Comparison of ENCODE assay signal across 16 cellular contexts in the genomic region with DNA sequence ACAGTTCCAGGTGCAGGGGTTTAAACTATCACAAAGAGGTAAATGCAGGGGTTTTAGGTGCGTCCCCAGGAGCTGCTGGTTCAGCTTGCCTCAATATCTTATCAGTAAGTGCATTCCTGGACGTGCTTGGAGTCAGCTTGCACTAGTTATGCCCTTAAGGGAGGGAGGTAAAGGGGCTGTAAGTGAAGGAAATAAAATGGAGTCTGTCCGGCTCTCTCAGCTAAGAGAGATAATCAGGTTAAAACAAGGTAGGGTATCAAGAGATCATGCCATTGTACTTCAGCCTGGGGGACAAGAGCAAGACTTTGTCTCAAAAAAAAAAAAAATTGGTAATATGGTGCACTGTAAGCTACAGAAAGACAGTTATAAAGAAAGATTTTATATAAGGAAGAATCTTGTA.
DNase-seq lines count a peak whose midpoint lies in the region; ATAC-seq, FAIRE-seq and TF ChIP-seq lines count a peak whose summit lies in the region.
"Had no signal": no experiment of that assay in that cellular context is flagged by ENCODE, and none has a peak within 500 bp of the region (broad histone marks: within the 10 kb centered on the region; RNA-seq: fewer than 3 reads in every experiment).

No MANE protein-coding gene starts in this region.

- H3K9ac ChIP-seq in K562 (ENCODE audit: insufficient read depth in 1 of 2, low read depth in 2 of 2, low read length in 2 of 2) = no peak overlapping the region

- in situ Hi-C loops in K562 (cut with MboI) = no loop called here

- no peak for FAIRE-seq in K562 (lab: Jason Lieb, UNC)
- FAIRE-seq: A549, GM12892 had no signal

- WGBS in K562 (ENCODE audit: insufficient coverage, low coverage, missing lambda C conversion rate) = 17% methylated on average over 3 of the region's 3 CpGs

- no peaks in the 10 kb centered on the region for H3K9me1 ChIP-seq in K562 (ENCODE audit: control insufficient read depth, insufficient read depth, low read length)

- no peaks in the 10 kb centered on the region for H3K27me3 Mint-ChIP-seq in mesothelial cell of epicardium (ENCODE audit: low read depth)

- H3K4me3 Mint-ChIP-seq in mesothelial cell of epicardium = peak overlapping the region; percentile 54
- H3K4me3 Mint-ChIP-seq: CD14-positive monocyte; CD8-positive, alpha-beta memory T cell; H9 had no signal

- no peak for TF ChIP-seq CTCF in cardiac muscle cell (IDR thresholded peaks at IDR 0.05; ENCODE audit: low read depth, low read length)
- no peak for TF ChIP-seq CTCF in K562 (IDR thresholded peaks at IDR 0.05 in 2 of 3, conservative IDR thresholded peaks at IDR 0.05 in 1 of 3; ENCODE audit: insufficient read depth in 2 of 3, low read depth in 1 of 3, low read length in 3 of 3)
- no peak for TF ChIP-seq CTCF in mesothelial cell of epicardium (IDR thresholded peaks at IDR 0.05; ENCODE audit: unreplicated experiment)

- H3K27ac ChIP-seq in cardiac muscle cell (peak overlapping the region; percentile 83), K562 (ENCODE audit: extremely low read depth, low read depth, low read length) (no peak overlapping the region)
- H3K27ac ChIP-seq: A549 had no signal

- no peaks in the 10 kb centered on the region for H3K36me3 ChIP-seq in cardiac muscle cell
- no peaks in the 10 kb centered on the region for H3K36me3 ChIP-seq in K562 (ENCODE audit: control insufficient read depth, insufficient read depth, low read length)

- H2AFZ ChIP-seq in K562 (ENCODE audit: low read depth, low read length) = peak overlapping the region; percentile 33; the same call in 1 of the 2 replicates

- TF ChIP-seq EP300 in K562 (IDR thresholded peaks at IDR 0.05; ENCODE audit: low read length) = no peak

- H3K27ac Mint-ChIP-seq in mesothelial cell of epicardium = peak overlapping the region; percentile 94
- H3K27ac Mint-ChIP-seq: CD14-positive monocyte, H9 had no signal

- DNase-seq in cardiac muscle cell (ENCODE audit: low read depth in 1 of 2, low spot score in 1 of 2) (peak in 1 of 2 donors; percentile 27), Right ventricle myocardium superior (no peak), K562 (ENCODE audit: extremely low read depth in 1 of 4, low spot score in 3 of 4) (peak in 1 of 4 experiments; percentile 18), mesothelial cell of epicardium (ENCODE audit: low spot score in 2 of 2, unreplicated experiment in 2 of 2) (no peak), Ammon's horn (ENCODE audit: low spot score) (no peak), KG1 (lab: John Stamatoyannopoulos, UW) (no peak)
- no peak for DNase-seq in activated naive CD4-positive, alpha-beta T cell treated with Interleukin-2 at 50 U/mL for 16 hours
- DNase-seq: Caco-2, DND-41, GDM1, GOT3, H9 had no signal

- CTCF ChIA-PET in K562 (lab: Yijun Ruan, JAX; ENCODE audit: low intra/inter-chr PET ratio) = interaction anchor here (0.6 kb wide), 1 partner anchor 437 kb away, joined by 7 read pairs; no protein-coding TSS in a partner anchor

- peaks cover 25% of the 10 kb centered on the region for H3K4me1 ChIP-seq in cardiac muscle cell (ENCODE audit: low read depth)
- peaks cover 11 to 17% of the 10 kb centered on the region in 2 experiments for H3K4me1 ChIP-seq in K562 (replicated peaks in 1 of 2; ENCODE audit: control insufficient read depth in 2 of 2, insufficient read depth in 2 of 2, low read length in 2 of 2)
- H3K4me1 ChIP-seq: A549, Caco-2 had no signal

- peaks cover 39% of the 10 kb centered on the region for H3K4me1 Mint-ChIP-seq in mesothelial cell of epicardium
- H3K4me1 Mint-ChIP-seq: CD14-positive monocyte; CD8-positive, alpha-beta memory T cell had no signal

- no peaks in the 10 kb centered on the region for H4K20me1 ChIP-seq in K562 (replicated peaks; ENCODE audit: control insufficient read depth, insufficient read depth, low read length)

- no peak for TF ChIP-seq POLR2A in K562 (conservative IDR thresholded peaks at IDR 0.05)

- H3K9me3 ChIP-seq in cardiac muscle cell (ENCODE audit: low read depth) = no peaks in the 10 kb centered on the region
- H3K9me3 ChIP-seq in K562 (replicated peaks; ENCODE audit: control insufficient read depth, insufficient read depth, low read depth, low read length) = no peaks in the 10 kb centered on the region; the same call in 1 of the 2 replicates
- H3K9me3 ChIP-seq: A549, Caco-2 had no signal

- H3K9me3 Mint-ChIP-seq in mesothelial cell of epicardium = peaks cover 13% of the 10 kb centered on the region
- H3K9me3 Mint-ChIP-seq: CD8-positive, alpha-beta memory T cell had no signal

- H3K79me2 ChIP-seq in K562 (ENCODE audit: control insufficient read depth, insufficient read depth, low read length) = no peaks in the 10 kb centered on the region

- no peak for TF ChIP-seq RAD21 in K562 (CRISPR knock-in tag; conservative IDR thresholded peaks at IDR 0.05 in 1 of 2, IDR thresholded peaks at IDR 0.05 in 1 of 2)

- intact Hi-C loops in Right ventricle myocardium superior (cut with DNase I) (loop anchor here (5.0 to 10.0 kb wide), 2 partner anchors 215 to 493 kb away; no protein-coding TSS in a partner anchor), K562 (cut with micrococcal nuclease) (loop anchor here (5.0 to 10.0 kb wide), 4 partner anchors 95 to 847 kb away; partner anchors contain the start of gene ZNF429)

- BruUV-seq in K562 (replicated peaks; lab: Mats Ljungman, UMichigan) = no TSS peak

- POLR2A ChIA-PET in K562 (lab: Yijun Ruan, JAX) = interaction anchor here (0.7 kb wide), 1 partner anchor 21 kb away, joined by 3 read pairs; no protein-coding TSS in a partner anchor

- ATAC-seq in Right ventricle myocardium superior (ENCODE audit: poor library complexity) = no peak
- no peak for ATAC-seq in K562
- ATAC-seq: A549 had no signal

- no peak overlapping the region for H3K4me2 ChIP-seq in K562 (ENCODE audit: insufficient read depth, low read length)
- H3K4me2 ChIP-seq: A549 had no signal

- no peak overlapping the region for H3K4me3 ChIP-seq in cardiac muscle cell
- no peak overlapping the region for H3K4me3 ChIP-seq in K562
- H3K4me3 ChIP-seq: A549 had no signal

- no peaks in the 10 kb centered on the region for H3K27me3 ChIP-seq in cardiac muscle cell
- no peaks in the 10 kb centered on the region for H3K27me3 ChIP-seq in K562 (ENCODE audit: control insufficient read depth in 2 of 2, insufficient read depth in 2 of 2, low read length in 2 of 2)

- H3K36me3 Mint-ChIP-seq in mesothelial cell of epicardium = no peaks in the 10 kb centered on the region
- H3K36me3 Mint-ChIP-seq: CD14-positive monocyte; CD8-positive, alpha-beta memory T cell had no signal

TF ChIP-seq in K562, 482 proteins besides CTCF, POLR2A, EP300 and RAD21 (continues in another document):
- TF ChIP-seq, protein P1, sequence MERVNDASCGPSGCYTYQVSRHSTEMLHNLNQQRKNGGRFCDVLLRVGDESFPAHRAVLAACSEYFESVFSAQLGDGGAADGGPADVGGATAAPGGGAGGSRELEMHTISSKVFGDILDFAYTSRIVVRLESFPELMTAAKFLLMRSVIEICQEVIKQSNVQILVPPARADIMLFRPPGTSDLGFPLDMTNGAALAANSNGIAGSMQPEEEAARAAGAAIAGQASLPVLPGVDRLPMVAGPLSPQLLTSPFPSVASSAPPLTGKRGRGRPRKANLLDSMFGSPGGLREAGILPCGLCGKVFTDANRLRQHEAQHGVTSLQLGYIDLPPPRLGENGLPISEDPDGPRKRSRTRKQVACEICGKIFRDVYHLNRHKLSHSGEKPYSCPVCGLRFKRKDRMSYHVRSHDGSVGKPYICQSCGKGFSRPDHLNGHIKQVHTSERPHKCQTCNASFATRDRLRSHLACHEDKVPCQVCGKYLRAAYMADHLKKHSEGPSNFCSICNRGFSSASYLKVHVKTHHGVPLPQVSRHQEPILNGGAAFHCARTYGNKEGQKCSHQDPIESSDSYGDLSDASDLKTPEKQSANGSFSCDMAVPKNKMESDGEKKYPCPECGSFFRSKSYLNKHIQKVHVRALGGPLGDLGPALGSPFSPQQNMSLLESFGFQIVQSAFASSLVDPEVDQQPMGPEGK (CRISPR knock-in tag; IDR thresholded peaks at IDR 0.05; ENCODE audit: borderline replicate concordance) = no peak
- TF ChIP-seq KLF6 (CRISPR knock-in tag; IDR thresholded peaks at IDR 0.05; ENCODE audit: borderline replicate concordance) = peak; percentile 55; the same call in 1 of the 2 replicates
- TF ChIP-seq OTX1 (CRISPR knock-in tag; IDR thresholded peaks at IDR 0.05) = no peak
- TF ChIP-seq NEUROD1 (IDR thresholded peaks at IDR 0.05; ENCODE audit: borderline replicate concordance, low read depth, low read length, partially characterized antibody) = no peak
- no peak for TF ChIP-seq NR4A1 (CRISPR knock-in tag; IDR thresholded peaks at IDR 0.05)
- peak; percentile 77; the same call in 1 of the 2 replicates for TF ChIP-seq NR4A1 (tag; IDR thresholded peaks at IDR 0.05)
- TF ChIP-seq PTRF (tag; IDR thresholded peaks at IDR 0.05) = peak; percentile 69; the same call in 1 of the 2 replicates
- TF ChIP-seq WHSC1 (IDR thresholded peaks at IDR 0.05; ENCODE audit: low read length) = no peak
- no peak for TF ChIP-seq TRIM25 (IDR thresholded peaks at IDR 0.05; ENCODE audit: borderline replicate concordance)
- 0 out of 2 replicates have a peak, but pooled peaks have one; percentile 24 for TF ChIP-seq ZNF41 (CRISPR knock-in tag; conservative IDR thresholded peaks at IDR 0.05)
- TF ChIP-seq TCF15 (CRISPR knock-in tag; IDR thresholded peaks at IDR 0.05) = peak; percentile 85; the same call in 1 of the 2 replicates
- TF ChIP-seq PYGO2 (tag; IDR thresholded peaks at IDR 0.05) = no peak
